In genomic region chr12:86565038-86565437, GRCh38 we compare ENCODE assay signal across 34 cellular contexts.
"Had no signal": no experiment of that assay in that cellular context is flagged by ENCODE, and none has a peak within 500 bp of the region (broad histone marks: within the 10 kb centered on the region; RNA-seq: fewer than 3 reads in every experiment).

No MANE protein-coding gene starts in this region.

- H3K27me3 ChIP-seq: MG63 had no signal

- H3K4me3 ChIP-seq: MG63 had no signal

- H3K36me3 ChIP-seq: MG63 had no signal

- DNase-seq: Karpas-422, Kasumi-1, MG63, MM.1S, MV-4-11, NCI-H1048, NCI-H1092, NCI-H1092 treated with DMSO at 0.1 percent for 48 hours, NCI-H1105, NCI-H1105 treated with DMSO at 0.1 percent for 48 hours, NCI-H1417, NCI-H1417 treated with DMSO at 0.1 percent for 48 hours, NCI-H1436, NCI-H1436 treated with DMSO at 0.1 percent for 48 hours, NCI-H146, NCI-H1694, NCI-H1694 treated with DMSO at 0.1 percent for 48 hours, NCI-H187, NCI-H187 treated with DMSO at 0.1 percent for 48 hours, NCI-H1930, NCI-H2029, NCI-H2029 treated with DMSO at 0.1 percent for 48 hours, NCI-H2081, NCI-H2081 treated with DMSO at 0.1 percent for 48 hours, NCI-H2107, NCI-H2171, NCI-H2171 treated with DMSO at 0.1 percent for 48 hours, NCI-H2227 treated with DMSO at 0.1 percent for 48 hours, NCI-H226, NCI-H345, NCI-H446, NCI-H446 treated with DMSO at 0.1 percent for 48 hours, NCI-H510A, NCI-H510A treated with DMSO at 0.1 percent for 48 hours had no signal
